9 cellular contexts compared by ENCODE assay signal in the genomic region with DNA sequence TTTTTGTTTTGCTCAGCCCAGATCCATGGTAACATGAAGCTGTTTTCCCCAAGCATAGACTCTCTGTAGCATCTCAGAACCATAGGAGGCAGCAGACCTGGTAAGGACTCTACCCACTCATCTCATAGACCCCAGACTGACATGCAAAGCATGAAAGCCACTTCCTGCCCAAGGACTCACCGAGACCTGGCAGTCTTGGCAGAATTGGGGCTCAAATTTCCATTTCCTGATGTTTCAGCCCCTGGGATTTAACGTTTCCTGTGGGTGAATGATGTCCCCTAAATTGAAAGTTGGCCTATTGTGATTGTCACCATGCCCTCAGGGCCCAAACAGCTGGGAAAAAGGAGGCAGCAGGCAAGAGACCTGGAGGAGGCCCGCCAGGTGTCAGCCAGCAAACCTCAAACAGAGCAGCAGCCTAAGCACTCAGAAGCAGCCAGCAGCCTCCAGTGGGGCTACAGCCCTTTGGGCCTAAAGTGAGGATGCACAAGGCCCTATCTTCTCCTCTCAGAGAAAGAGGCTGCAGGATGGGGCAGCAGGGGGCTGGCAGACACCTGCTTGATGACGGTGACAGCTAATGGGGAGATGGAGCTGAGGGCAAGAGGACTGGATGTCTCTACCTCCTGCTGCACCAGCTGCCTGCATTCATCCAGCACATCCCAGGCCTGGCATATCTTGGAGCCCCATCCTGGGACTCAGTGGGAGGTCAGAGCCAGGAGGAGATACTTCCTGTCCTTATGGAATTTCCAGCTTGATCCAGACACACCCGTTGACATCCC. TPM values are rescaled to one million over a fixed set of nuclear protein-coding genes. Genes with fewer than 3 reads are reported as not detected.
DNase-seq lines count a peak whose midpoint lies in the region; ATAC-seq, FAIRE-seq and TF ChIP-seq lines count a peak whose summit lies in the region.
"Had no signal": no experiment of that assay in that cellular context is flagged by ENCODE, and none has a peak within 500 bp of the region (broad histone marks: within the 10 kb centered on the region; RNA-seq: fewer than 3 reads in every experiment).

No MANE protein-coding gene starts in this region.

- H3K27ac ChIP-seq in neural progenitor cell, result no peak overlapping the region

- peak overlapping the region; percentile 73 to 74 for H3K27ac Mint-ChIP-seq in effector memory CD8-positive, alpha-beta T cell
- H3K27ac Mint-ChIP-seq in progenitor cell of endocrine pancreas, result no peak overlapping the region
- no peak overlapping the region for H3K27ac Mint-ChIP-seq in neural progenitor cell

- no peaks in the 10 kb centered on the region for H3K36me3 ChIP-seq in neural progenitor cell

- no peaks in the 10 kb centered on the region for H3K9me3 Mint-ChIP-seq in effector memory CD8-positive, alpha-beta T cell
- H3K9me3 Mint-ChIP-seq in progenitor cell of endocrine pancreas (ENCODE audit: low read depth) (no peaks in the 10 kb centered on the region), neural progenitor cell (no peaks in the 10 kb centered on the region)
- H3K9me3 Mint-ChIP-seq: IgD-negative memory B cell had no signal

- H4K20me1 ChIP-seq in neural progenitor cell (ENCODE audit: low read depth), result no peaks in the 10 kb centered on the region

- peak; percentile 84 for DNase-seq in GM12891 (ENCODE audit: insufficient read length, low spot score)
- peak; percentile 19 to 43 (median 19) for DNase-seq in effector memory CD8-positive, alpha-beta T cell
- DNase-seq in stimulated activated CD4-positive, alpha-beta T cell treated with anti-CD3 and anti-CD28 coated beads, Interleukin-4, amount 100 ng/mL, for 24 hours, result no peak
- DNase-seq in omental fat pad (ENCODE audit: low spot score), result no peak
- no peak for DNase-seq in progenitor cell of endocrine pancreas (ENCODE audit: low spot score, unreplicated experiment)
- DNase-seq in neural progenitor cell (ENCODE audit: low spot score), result no peak

- no peak overlapping the region for H3K4me2 ChIP-seq in neural progenitor cell

- TF ChIP-seq CTCF in omental fat pad (IDR thresholded peaks at IDR 0.05), result no peak
- no peak for TF ChIP-seq CTCF in progenitor cell of endocrine pancreas (IDR thresholded peaks at IDR 0.05; ENCODE audit: unreplicated experiment)
- TF ChIP-seq CTCF in neural progenitor cell (IDR thresholded peaks at IDR 0.05), result no peak

- peaks cover 36 to 45% of the 10 kb centered on the region in 2 donors for H3K4me1 Mint-ChIP-seq in effector memory CD8-positive, alpha-beta T cell (ENCODE audit: low read depth in 2 of 2)
- no peaks in the 10 kb centered on the region for H3K4me1 Mint-ChIP-seq in progenitor cell of endocrine pancreas (ENCODE audit: low read depth)
- peaks cover 15% of the 10 kb centered on the region for H3K4me1 Mint-ChIP-seq in neural progenitor cell

- no peaks in the 10 kb centered on the region for H3K79me2 ChIP-seq in neural progenitor cell (ENCODE audit: low read depth)

- H3K4me1 ChIP-seq in neural progenitor cell, result no peaks in the 10 kb centered on the region

- H3K27me3 ChIP-seq in neural progenitor cell, result no peaks in the 10 kb centered on the region

- no peaks in the 10 kb centered on the region for H3K9me3 ChIP-seq in neural progenitor cell (ENCODE audit: low read depth)

- no peak overlapping the region for H3K9ac ChIP-seq in neural progenitor cell

- no peak overlapping the region for H3K4me3 ChIP-seq in neural progenitor cell

- no peak overlapping the region for H2AFZ ChIP-seq in neural progenitor cell (replicated peaks)

- TF ChIP-seq POLR2A in GM12891 (IDR thresholded peaks at IDR 0.05; ENCODE audit: low read depth, low read length), result no peak

- H3K4me3 Mint-ChIP-seq in effector memory CD8-positive, alpha-beta T cell, result peak overlapping the region; percentile 41 to 63
- no peak overlapping the region for H3K4me3 Mint-ChIP-seq in progenitor cell of endocrine pancreas (ENCODE audit: low read depth)
- H3K4me3 Mint-ChIP-seq in neural progenitor cell, result no peak overlapping the region

- peak; percentile 96 for FAIRE-seq in GM12891 (lab: Jason Lieb, UNC)

- peaks cover 0 to 63% of the 10 kb centered on the region in 2 donors for H3K27me3 Mint-ChIP-seq in effector memory CD8-positive, alpha-beta T cell
- H3K27me3 Mint-ChIP-seq in progenitor cell of endocrine pancreas (peaks cover 46% of the 10 kb centered on the region), neural progenitor cell (ENCODE audit: insufficient read depth, low read depth) (peaks cover 8% of the 10 kb centered on the region)

- ATAC-seq in GM19467 (IDR thresholded peaks at IDR 0.05; ENCODE audit: unreplicated experiment), result peak; percentile 95
- ATAC-seq in HG03432 (IDR thresholded peaks at IDR 0.05; ENCODE audit: unreplicated experiment), result peak; percentile 95
- peak; percentile 86 for ATAC-seq in effector memory CD8-positive, alpha-beta T cell (replicated peaks)
- no peak for ATAC-seq in omental fat pad (ENCODE audit: low FRiP score)

- no peaks in the 10 kb centered on the region for H3F3A ChIP-seq in neural progenitor cell (ENCODE audit: low read depth)

- H3K36me3 Mint-ChIP-seq in effector memory CD8-positive, alpha-beta T cell (ENCODE audit: insufficient read depth), result no peaks in the 10 kb centered on the region
- H3K36me3 Mint-ChIP-seq in progenitor cell of endocrine pancreas (ENCODE audit: insufficient read depth), result no peaks in the 10 kb centered on the region
- no peaks in the 10 kb centered on the region for H3K36me3 Mint-ChIP-seq in neural progenitor cell
- H3K36me3 Mint-ChIP-seq: IgD-negative memory B cell had no signal

TF ChIP-seq in GM12891, 5 proteins besides CTCF, POLR2A, EP300 and RAD21:
- TF ChIP-seq POU2F2 (IDR thresholded peaks at IDR 0.05; ENCODE audit: low read depth, low read length) (peak; percentile 97), SPI1 (IDR thresholded peaks at IDR 0.05; ENCODE audit: low read depth, low read length) (no peak; the same call in 1 of the 2 replicates)

RNA-seq across cellular contexts. Expression of a gene that starts 8.5 kb away (rescaled TPM):
- polyA plus RNA-seq in GM12891 (2012; ENCODE audit: low read depth, missing spikeins), result 0.08 TPM
- total RNA-seq in omental fat pad (not detected), progenitor cell of endocrine pancreas (not detected in 2 replicates), neural progenitor cell (ENCODE audit: low replicate concordance) (not detected in 2 replicates)
- polyA plus RNA-seq: IgD-negative memory B cell had no signal

RNA-seq across cellular contexts. Expression of a gene that starts 26.7 kb away (rescaled TPM):
- polyA plus RNA-seq in GM12891 (2012; ENCODE audit: low read depth, missing spikeins), result not detected
- total RNA-seq in omental fat pad, result not detected
- not detected in 2 replicates for total RNA-seq in progenitor cell of endocrine pancreas
- total RNA-seq in neural progenitor cell (ENCODE audit: low replicate concordance), result not detected in 2 replicates
- polyA plus RNA-seq: IgD-negative memory B cell had no signal

RNA-seq across cellular contexts. Expression of a gene that starts 37.6 kb away (rescaled TPM):
- not detected for polyA plus RNA-seq in GM12891 (2012; ENCODE audit: low read depth, missing spikeins)
- total RNA-seq in omental fat pad (not detected), progenitor cell of endocrine pancreas (not detected in 2 replicates), neural progenitor cell (ENCODE audit: low replicate concordance) (not detected in 2 replicates)
- polyA plus RNA-seq: IgD-negative memory B cell had no signal

RNA-seq across cellular contexts. Expression of a gene that starts 47.4 kb away (rescaled TPM):
- not detected for polyA plus RNA-seq in GM12891 (2012; ENCODE audit: low read depth, missing spikeins)
- total RNA-seq in omental fat pad (not detected), progenitor cell of endocrine pancreas (not detected in 2 replicates), neural progenitor cell (ENCODE audit: low replicate concordance) (not detected in 2 replicates)
- polyA plus RNA-seq: IgD-negative memory B cell had no signal

Comparison
In these comparisons a context has a peak if more than half of its experiments do, and no peak if none do; other contexts are left out.
1. DNase-seq: peak in GM12891 (single experiment) and effector memory CD8-positive, alpha-beta T cell (3 of 3); none in stimulated activated CD4-positive, alpha-beta T cell treated with anti-CD3 and anti-CD28 coated beads, Interleukin-4, amount 100 ng/mL, for 24 hours (single experiment), omental fat pad (single experiment), progenitor cell of endocrine pancreas (single experiment) and neural progenitor cell (single experiment).
2. H3K27ac Mint-ChIP-seq: peak in effector memory CD8-positive, alpha-beta T cell (2 of 2); none in progenitor cell of endocrine pancreas (single experiment) and neural progenitor cell (single experiment).
3. H3K4me3 Mint-ChIP-seq: peak in effector memory CD8-positive, alpha-beta T cell (2 of 2); none in progenitor cell of endocrine pancreas (single experiment) and neural progenitor cell (single experiment).